In genomic region chr6:45832063-45832462, GRCh38 we compare ENCODE assay signal across 10 cellular contexts.
"Had no signal": no experiment of that assay in that cellular context is flagged by ENCODE, and none has a peak within 500 bp of the region (broad histone marks: within the 10 kb centered on the region; RNA-seq: fewer than 3 reads in every experiment).

No MANE protein-coding gene starts in this region.

- H3K9me3 Mint-ChIP-seq: dendritic cell treated with granulocyte-macrophage colony-stimulating factor and Interleukin-4, amounts not matched to agents 40 ng/mL and 50 ng/mL, for 4 days; mesothelial cell of epicardium had no signal

- H3K27ac Mint-ChIP-seq: activated naive CD8-positive, alpha-beta T cell; dendritic cell treated with granulocyte-macrophage colony-stimulating factor and Interleukin-4, amounts not matched to agents 40 ng/mL and 50 ng/mL, for 4 days; mesothelial cell of epicardium had no signal

- DNase-seq: activated CD8-positive, alpha-beta memory T cell treated with anti-CD3 and anti-CD28 coated beads, Interleukin-2, amount 50 U/mL, for 4 hours; activated effector memory CD4-positive, alpha-beta T cell treated with Interleukin-2 at 50 U/mL for 16 hours; cerebellar nuclear complex; hippocampal formation; T-helper 17 cell; transverse colon had no signal

- H3K36me3 ChIP-seq: transverse colon had no signal

- H3K4me3 Mint-ChIP-seq: dendritic cell treated with granulocyte-macrophage colony-stimulating factor and Interleukin-4, amounts not matched to agents 40 ng/mL and 50 ng/mL, for 4 days; mesothelial cell of epicardium had no signal

- H3K4me3 ChIP-seq: skin epidermis, transverse colon had no signal

- H3K27me3 ChIP-seq: transverse colon had no signal

- H3K36me3 Mint-ChIP-seq: activated naive CD8-positive, alpha-beta T cell; mesothelial cell of epicardium had no signal

- H3K9me3 ChIP-seq: transverse colon had no signal

- H3K27ac ChIP-seq: skin epidermis had no signal

- H3K27me3 Mint-ChIP-seq: activated naive CD8-positive, alpha-beta T cell had no signal
